In genomic region chr11:70661763-70662501, GRCh38 we compare ENCODE assay signal across 2 cellular contexts.
TF ChIP-seq lines count a peak whose summit lies in the region.

No MANE protein-coding gene starts in this region.

TF ChIP-seq in SK-N-SH, 30 proteins besides CTCF, POLR2A, EP300 and RAD21 (continued from another document):
- TF ChIP-seq, protein P1, sequence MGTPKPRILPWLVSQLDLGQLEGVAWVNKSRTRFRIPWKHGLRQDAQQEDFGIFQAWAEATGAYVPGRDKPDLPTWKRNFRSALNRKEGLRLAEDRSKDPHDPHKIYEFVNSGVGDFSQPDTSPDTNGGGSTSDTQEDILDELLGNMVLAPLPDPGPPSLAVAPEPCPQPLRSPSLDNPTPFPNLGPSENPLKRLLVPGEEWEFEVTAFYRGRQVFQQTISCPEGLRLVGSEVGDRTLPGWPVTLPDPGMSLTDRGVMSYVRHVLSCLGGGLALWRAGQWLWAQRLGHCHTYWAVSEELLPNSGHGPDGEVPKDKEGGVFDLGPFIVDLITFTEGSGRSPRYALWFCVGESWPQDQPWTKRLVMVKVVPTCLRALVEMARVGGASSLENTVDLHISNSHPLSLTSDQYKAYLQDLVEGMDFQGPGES (IDR thresholded peaks at IDR 0.05; ENCODE audit: low read depth, low read length): no peak
- no peak for TF ChIP-seq TAF1 (IDR thresholded peaks at IDR 0.05; ENCODE audit: borderline replicate concordance, low read depth, low read length)
- TF ChIP-seq RCOR1 (IDR thresholded peaks at IDR 0.05; ENCODE audit: low read length): no peak
- TF ChIP-seq POLR2AphosphoS5 (IDR thresholded peaks at IDR 0.05; ENCODE audit: low read depth, low read length): no peak
- TF ChIP-seq, protein P2, sequence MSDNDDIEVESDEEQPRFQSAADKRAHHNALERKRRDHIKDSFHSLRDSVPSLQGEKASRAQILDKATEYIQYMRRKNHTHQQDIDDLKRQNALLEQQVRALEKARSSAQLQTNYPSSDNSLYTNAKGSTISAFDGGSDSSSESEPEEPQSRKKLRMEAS (IDR thresholded peaks at IDR 0.05; ENCODE audit: low read depth): no peak
- TF ChIP-seq NRF1 (IDR thresholded peaks at IDR 0.05; ENCODE audit: low read depth, low read length): no peak
- no peak for TF ChIP-seq EZH2phosphoT487 (IDR thresholded peaks at IDR 0.05; ENCODE audit: borderline replicate concordance, low read depth)
- no peak for TF ChIP-seq FOXJ3 (CRISPR knock-in tag; IDR thresholded peaks at IDR 0.05)

TF ChIP-seq in SK-N-SH treated with all-trans-retinoic acid at 6 μM for 48 hours, 23 proteins besides CTCF, POLR2A, EP300 and RAD21 (continued from another document):
- TF ChIP-seq TCF4 (CRISPR knock-in tag; IDR thresholded peaks at IDR 0.05; ENCODE audit: borderline replicate concordance) (no peak), BACH2 (CRISPR knock-in tag; IDR thresholded peaks at IDR 0.05; ENCODE audit: borderline replicate concordance) (no peak), ZFP3 (CRISPR knock-in tag; IDR thresholded peaks at IDR 0.05) (no peak), CSRNP3 (CRISPR knock-in tag; IDR thresholded peaks at IDR 0.05) (no peak), ESRRG (CRISPR knock-in tag; IDR thresholded peaks at IDR 0.05) (no peak), ZNF565 (CRISPR knock-in tag; conservative IDR thresholded peaks at IDR 0.05; ENCODE audit: low read depth) (no peak)
